1 cellular context compared by ENCODE assay signal in genomic region chr17:79024901-79025737, GRCh38.
TF ChIP-seq lines count a peak whose summit lies in the region.

No MANE protein-coding gene starts in this region.

TF ChIP-seq in GM23338, 12 proteins besides CTCF, POLR2A, EP300 and RAD21 (continued from another document):
- TF ChIP-seq, protein P1, sequence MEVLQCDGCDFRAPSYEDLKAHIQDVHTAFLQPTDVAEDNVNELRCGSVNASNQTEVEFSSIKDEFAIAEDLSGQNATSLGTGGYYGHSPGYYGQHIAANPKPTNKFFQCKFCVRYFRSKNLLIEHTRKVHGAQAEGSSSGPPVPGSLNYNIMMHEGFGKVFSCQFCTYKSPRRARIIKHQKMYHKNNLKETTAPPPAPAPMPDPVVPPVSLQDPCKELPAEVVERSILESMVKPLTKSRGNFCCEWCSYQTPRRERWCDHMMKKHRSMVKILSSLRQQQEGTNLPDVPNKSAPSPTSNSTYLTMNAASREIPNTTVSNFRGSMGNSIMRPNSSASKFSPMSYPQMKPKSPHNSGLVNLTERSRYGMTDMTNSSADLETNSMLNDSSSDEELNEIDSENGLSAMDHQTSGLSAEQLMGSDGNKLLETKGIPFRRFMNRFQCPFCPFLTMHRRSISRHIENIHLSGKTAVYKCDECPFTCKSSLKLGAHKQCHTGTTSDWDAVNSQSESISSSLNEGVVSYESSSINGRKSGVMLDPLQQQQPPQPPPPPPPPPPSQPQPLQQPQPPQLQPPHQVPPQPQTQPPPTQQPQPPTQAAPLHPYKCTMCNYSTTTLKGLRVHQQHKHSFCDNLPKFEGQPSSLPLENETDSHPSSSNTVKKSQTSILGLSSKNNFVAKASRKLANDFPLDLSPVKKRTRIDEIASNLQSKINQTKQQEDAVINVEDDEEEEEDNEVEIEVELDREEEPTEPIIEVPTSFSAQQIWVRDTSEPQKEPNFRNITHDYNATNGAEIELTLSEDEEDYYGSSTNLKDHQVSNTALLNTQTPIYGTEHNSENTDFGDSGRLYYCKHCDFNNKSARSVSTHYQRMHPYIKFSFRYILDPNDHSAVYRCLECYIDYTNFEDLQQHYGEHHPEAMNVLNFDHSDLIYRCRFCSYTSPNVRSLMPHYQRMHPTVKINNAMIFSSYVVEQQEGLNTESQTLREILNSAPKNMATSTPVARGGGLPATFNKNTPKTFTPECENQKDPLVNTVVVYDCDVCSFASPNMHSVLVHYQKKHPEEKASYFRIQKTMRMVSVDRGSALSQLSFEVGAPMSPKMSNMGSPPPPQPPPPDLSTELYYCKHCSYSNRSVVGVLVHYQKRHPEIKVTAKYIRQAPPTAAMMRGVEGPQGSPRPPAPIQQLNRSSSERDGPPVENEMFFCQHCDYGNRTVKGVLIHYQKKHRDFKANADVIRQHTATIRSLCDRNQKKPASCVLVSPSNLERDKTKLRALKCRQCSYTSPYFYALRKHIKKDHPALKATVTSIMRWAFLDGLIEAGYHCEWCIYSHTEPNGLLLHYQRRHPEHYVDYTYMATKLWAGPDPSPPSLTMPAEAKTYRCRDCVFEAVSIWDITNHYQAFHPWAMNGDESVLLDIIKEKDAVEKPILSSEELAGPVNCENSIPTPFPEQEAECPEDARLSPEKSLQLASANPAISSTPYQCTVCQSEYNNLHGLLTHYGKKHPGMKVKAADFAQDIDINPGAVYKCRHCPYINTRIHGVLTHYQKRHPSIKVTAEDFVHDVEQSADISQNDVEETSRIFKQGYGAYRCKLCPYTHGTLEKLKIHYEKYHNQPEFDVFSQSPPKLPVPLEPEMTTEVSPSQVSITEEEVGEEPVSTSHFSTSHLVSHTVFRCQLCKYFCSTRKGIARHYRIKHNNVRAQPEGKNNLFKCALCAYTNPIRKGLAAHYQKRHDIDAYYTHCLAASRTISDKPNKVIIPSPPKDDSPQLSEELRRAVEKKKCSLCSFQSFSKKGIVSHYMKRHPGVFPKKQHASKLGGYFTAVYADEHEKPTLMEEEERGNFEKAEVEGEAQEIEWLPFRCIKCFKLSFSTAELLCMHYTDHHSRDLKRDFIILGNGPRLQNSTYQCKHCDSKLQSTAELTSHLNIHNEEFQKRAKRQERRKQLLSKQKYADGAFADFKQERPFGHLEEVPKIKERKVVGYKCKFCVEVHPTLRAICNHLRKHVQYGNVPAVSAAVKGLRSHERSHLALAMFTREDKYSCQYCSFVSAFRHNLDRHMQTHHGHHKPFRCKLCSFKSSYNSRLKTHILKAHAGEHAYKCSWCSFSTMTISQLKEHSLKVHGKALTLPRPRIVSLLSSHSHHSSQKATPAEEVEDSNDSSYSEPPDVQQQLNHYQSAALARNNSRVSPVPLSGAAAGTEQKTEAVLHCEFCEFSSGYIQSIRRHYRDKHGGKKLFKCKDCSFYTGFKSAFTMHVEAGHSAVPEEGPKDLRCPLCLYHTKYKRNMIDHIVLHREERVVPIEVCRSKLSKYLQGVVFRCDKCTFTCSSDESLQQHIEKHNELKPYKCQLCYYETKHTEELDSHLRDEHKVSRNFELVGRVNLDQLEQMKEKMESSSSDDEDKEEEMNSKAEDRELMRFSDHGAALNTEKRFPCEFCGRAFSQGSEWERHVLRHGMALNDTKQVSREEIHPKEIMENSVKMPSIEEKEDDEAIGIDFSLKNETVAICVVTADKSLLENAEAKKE (CRISPR knock-in tag; IDR thresholded peaks at IDR 0.05), result no peak
- TF ChIP-seq JUNB (IDR thresholded peaks at IDR 0.05; ENCODE audit: unreplicated experiment) (no peak), EZH2 (IDR thresholded peaks at IDR 0.05; ENCODE audit: low read depth, unreplicated experiment) (no peak), CREB1 (CRISPR knock-in tag; IDR thresholded peaks at IDR 0.05; ENCODE audit: low read depth) (no peak)
